In the genomic region with DNA sequence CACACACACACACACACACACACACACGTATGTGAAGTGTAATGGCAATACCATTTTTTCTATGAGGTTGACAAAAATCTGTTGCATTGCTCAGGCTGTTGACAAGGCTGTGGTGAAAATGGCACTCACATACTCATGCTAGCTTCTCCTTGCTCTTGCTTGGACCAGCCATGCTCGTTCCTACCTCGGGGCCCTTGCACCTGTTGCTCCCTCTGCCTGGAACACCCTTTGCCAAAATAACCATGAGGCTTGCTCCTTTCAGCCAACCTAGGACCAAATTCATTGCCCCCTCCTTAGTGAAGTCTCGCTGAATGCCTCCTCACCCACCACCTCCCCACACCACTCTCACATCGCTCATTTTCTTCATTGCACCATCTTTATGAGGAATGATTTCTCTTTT, we compare ENCODE assay signal across 1 cellular context.
TF ChIP-seq lines count a peak whose summit lies in the region.

No MANE protein-coding gene starts in this region.

TF ChIP-seq in K562, 482 proteins besides CTCF, POLR2A, EP300 and RAD21:
- TF ChIP-seq NR2C1 (IDR thresholded peaks at IDR 0.05) (0 out of 2 replicates have a peak, but pooled peaks have one; percentile 19), NR2C1 (tag; IDR thresholded peaks at IDR 0.05) (no peak), STAT6 (CRISPR knock-in tag; IDR thresholded peaks at IDR 0.05) (no peak)
